In genomic region chr22:39534092-39534506, GRCh38 we compare ENCODE assay signal across 1 cellular context.
TF ChIP-seq lines count a peak whose summit lies in the region.

No MANE protein-coding gene starts in this region.

TF ChIP-seq in HepG2, 621 proteins besides CTCF, POLR2A, EP300 and RAD21 (continued from another document and continues in another):
- TF ChIP-seq YEATS2 (CRISPR knock-in tag; IDR thresholded peaks at IDR 0.05; ENCODE audit: borderline replicate concordance): no peak
- peak; percentile 82; the same call in 1 of the 2 replicates for TF ChIP-seq KLF12 (CRISPR knock-in tag; IDR thresholded peaks at IDR 0.05; ENCODE audit: borderline replicate concordance)
- no peak for TF ChIP-seq HMG20A (CRISPR knock-in tag; IDR thresholded peaks at IDR 0.05; ENCODE audit: borderline replicate concordance)
- TF ChIP-seq ZNF724P (CRISPR knock-in tag; IDR thresholded peaks at IDR 0.05; ENCODE audit: borderline replicate concordance): no peak
- no peak for TF ChIP-seq BORCS8-MEF2B (CRISPR knock-in tag; IDR thresholded peaks at IDR 0.05)
- TF ChIP-seq ZNF780A (CRISPR knock-in tag; IDR thresholded peaks at IDR 0.05): no peak
- TF ChIP-seq ZNF143 (CRISPR knock-in tag; IDR thresholded peaks at IDR 0.05): 0 out of 2 replicates have a peak, but pooled peaks have one; percentile 17
- TF ChIP-seq, protein P1, sequence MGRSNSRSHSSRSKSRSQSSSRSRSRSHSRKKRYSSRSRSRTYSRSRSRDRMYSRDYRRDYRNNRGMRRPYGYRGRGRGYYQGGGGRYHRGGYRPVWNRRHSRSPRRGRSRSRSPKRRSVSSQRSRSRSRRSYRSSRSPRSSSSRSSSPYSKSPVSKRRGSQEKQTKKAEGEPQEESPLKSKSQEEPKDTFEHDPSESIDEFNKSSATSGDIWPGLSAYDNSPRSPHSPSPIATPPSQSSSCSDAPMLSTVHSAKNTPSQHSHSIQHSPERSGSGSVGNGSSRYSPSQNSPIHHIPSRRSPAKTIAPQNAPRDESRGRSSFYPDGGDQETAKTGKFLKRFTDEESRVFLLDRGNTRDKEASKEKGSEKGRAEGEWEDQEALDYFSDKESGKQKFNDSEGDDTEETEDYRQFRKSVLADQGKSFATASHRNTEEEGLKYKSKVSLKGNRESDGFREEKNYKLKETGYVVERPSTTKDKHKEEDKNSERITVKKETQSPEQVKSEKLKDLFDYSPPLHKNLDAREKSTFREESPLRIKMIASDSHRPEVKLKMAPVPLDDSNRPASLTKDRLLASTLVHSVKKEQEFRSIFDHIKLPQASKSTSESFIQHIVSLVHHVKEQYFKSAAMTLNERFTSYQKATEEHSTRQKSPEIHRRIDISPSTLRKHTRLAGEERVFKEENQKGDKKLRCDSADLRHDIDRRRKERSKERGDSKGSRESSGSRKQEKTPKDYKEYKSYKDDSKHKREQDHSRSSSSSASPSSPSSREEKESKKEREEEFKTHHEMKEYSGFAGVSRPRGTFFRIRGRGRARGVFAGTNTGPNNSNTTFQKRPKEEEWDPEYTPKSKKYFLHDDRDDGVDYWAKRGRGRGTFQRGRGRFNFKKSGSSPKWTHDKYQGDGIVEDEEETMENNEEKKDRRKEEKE (IDR thresholded peaks at IDR 0.05): no peak
- no peak for TF ChIP-seq FOSL1 (CRISPR knock-in tag; IDR thresholded peaks at IDR 0.05; ENCODE audit: borderline replicate concordance)
- TF ChIP-seq, protein P2, sequence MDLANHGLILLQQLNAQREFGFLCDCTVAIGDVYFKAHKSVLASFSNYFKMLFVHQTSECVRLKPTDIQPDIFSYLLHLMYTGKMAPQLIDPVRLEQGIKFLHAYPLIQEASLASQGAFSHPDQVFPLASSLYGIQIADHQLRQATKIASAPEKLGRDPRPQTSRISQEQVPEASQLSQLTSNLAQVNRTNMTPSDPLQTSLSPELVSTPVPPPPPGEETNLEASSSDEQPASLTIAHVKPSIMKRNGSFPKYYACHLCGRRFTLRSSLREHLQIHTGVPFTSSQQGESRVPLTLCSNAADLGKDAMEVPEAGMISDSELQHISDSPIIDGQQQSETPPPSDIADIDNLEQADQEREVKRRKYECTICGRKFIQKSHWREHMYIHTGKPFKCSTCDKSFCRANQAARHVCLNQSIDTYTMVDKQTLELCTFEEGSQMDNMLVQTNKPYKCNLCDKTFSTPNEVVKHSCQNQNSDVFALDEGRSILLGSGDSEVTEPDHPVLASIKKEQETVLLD (CRISPR knock-in tag; IDR thresholded peaks at IDR 0.05; ENCODE audit: low read depth): no peak
- TF ChIP-seq, protein P3, sequence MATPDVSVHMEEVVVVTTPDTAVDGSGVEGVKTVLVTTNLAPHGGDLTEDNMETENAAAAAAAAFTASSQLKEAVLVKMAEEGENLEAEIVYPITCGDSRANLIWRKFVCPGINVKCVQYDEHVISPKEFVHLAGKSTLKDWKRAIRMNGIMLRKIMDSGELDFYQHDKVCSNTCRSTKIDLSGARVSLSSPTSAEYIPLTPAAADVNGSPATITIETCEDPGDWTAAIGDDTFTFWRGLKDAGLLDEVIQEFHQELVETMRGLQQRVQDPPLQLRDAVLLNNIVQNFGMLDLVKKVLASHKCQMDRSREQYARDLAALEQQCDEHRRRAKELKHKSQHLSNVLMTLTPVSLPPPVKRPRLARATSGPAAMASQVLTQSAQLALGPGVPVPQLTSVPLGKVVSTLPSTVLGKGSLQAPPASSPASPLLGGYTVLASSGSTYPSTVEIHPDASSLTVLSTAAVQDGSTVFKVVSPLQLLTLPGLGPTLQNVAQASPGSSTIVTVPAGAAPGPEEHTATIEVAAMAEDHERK (CRISPR knock-in tag; IDR thresholded peaks at IDR 0.05; ENCODE audit: low read depth): no peak
- no peak for TF ChIP-seq HDAC6 (IDR thresholded peaks at IDR 0.05; ENCODE audit: low read depth, low read length)
- TF ChIP-seq ADNP (CRISPR knock-in tag; IDR thresholded peaks at IDR 0.05): no peak
- TF ChIP-seq PHF20 (CRISPR knock-in tag; IDR thresholded peaks at IDR 0.05): 0 out of 2 replicates have a peak, but pooled peaks have one; percentile 17
- TF ChIP-seq MLXIP (CRISPR knock-in tag; IDR thresholded peaks at IDR 0.05; ENCODE audit: borderline replicate concordance): no peak
- TF ChIP-seq ZNF446 (CRISPR knock-in tag; IDR thresholded peaks at IDR 0.05): no peak
- no peak for TF ChIP-seq ZNF564 (CRISPR knock-in tag; IDR thresholded peaks at IDR 0.05)
- TF ChIP-seq, protein P4, sequence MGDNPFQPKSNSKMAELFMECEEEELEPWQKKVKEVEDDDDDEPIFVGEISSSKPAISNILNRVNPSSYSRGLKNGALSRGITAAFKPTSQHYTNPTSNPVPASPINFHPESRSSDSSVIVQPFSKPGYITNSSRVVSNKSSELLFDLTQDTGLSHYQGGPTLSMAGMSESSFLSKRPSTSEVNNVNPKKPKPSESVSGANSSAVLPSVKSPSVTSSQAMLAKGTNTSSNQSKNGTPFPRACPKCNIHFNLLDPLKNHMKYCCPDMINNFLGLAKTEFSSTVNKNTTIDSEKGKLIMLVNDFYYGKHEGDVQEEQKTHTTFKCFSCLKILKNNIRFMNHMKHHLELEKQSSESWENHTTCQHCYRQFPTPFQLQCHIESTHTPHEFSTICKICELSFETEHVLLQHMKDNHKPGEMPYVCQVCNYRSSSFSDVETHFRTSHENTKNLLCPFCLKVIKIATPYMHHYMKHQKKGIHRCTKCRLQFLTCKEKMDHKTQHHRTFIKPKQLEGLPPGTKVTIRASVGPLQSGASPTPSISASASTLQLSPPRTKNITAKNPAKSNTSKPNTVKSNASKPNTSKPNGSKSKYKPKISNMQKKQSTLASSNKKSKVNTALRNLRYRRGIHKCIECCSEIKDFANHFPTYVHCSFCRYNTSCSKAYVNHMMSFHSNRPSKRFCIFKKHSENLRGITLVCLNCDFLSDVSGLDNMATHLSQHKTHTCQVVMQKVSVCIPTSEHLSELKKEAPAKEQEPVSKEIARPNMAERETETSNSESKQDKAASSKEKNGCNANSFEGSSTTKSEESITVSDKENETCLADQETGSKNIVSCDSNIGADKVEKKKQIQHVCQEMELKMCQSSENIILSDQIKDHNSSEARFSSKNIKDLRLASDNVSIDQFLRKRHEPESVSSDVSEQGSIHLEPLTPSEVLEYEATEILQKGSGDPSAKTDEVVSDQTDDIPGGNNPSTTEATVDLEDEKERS (CRISPR knock-in tag; IDR thresholded peaks at IDR 0.05): 0 out of 2 replicates have a peak, but pooled peaks have one; percentile 31
- TF ChIP-seq, protein P5, sequence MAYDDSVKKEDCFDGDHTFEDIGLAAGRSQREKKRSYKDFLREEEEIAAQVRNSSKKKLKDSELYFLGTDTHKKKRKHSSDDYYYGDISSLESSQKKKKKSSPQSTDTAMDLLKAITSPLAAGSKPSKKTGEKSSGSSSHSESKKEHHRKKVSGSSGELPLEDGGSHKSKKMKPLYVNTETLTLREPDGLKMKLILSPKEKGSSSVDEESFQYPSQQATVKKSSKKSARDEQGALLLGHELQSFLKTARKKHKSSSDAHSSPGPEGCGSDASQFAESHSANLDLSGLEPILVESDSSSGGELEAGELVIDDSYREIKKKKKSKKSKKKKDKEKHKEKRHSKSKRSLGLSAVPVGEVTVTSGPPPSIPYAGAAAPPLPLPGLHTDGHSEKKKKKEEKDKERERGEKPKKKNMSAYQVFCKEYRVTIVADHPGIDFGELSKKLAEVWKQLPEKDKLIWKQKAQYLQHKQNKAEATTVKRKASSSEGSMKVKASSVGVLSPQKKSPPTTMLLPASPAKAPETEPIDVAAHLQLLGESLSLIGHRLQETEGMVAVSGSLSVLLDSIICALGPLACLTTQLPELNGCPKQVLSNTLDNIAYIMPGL (CRISPR knock-in tag; IDR thresholded peaks at IDR 0.05; ENCODE audit: borderline replicate concordance in 1 of 2, low read depth in 1 of 2): 0 out of 4 replicates have a peak, but pooled peaks of 1 of the 2 experiments have one; percentile 67
- no peak for TF ChIP-seq ZNF776 (CRISPR knock-in tag; IDR thresholded peaks at IDR 0.05)
- TF ChIP-seq ZNF569 (CRISPR knock-in tag; IDR thresholded peaks at IDR 0.05; ENCODE audit: borderline replicate concordance): no peak
- no peak for TF ChIP-seq U2AF1 (optimal IDR thresholded peaks at IDR 0.05; ENCODE audit: low read depth, low read length)
- TF ChIP-seq, protein P6, sequence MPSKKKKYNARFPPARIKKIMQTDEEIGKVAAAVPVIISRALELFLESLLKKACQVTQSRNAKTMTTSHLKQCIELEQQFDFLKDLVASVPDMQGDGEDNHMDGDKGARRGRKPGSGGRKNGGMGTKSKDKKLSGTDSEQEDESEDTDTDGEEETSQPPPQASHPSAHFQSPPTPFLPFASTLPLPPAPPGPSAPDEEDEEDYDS (CRISPR knock-in tag; IDR thresholded peaks at IDR 0.05): no peak
- TF ChIP-seq, protein P7, sequence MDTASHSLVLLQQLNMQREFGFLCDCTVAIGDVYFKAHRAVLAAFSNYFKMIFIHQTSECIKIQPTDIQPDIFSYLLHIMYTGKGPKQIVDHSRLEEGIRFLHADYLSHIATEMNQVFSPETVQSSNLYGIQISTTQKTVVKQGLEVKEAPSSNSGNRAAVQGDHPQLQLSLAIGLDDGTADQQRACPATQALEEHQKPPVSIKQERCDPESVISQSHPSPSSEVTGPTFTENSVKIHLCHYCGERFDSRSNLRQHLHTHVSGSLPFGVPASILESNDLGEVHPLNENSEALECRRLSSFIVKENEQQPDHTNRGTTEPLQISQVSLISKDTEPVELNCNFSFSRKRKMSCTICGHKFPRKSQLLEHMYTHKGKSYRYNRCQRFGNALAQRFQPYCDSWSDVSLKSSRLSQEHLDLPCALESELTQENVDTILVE (CRISPR knock-in tag; IDR thresholded peaks at IDR 0.05): no peak
- no peak for TF ChIP-seq PAX8 (CRISPR knock-in tag; IDR thresholded peaks at IDR 0.05; ENCODE audit: borderline replicate concordance)
- TF ChIP-seq, protein P8, sequence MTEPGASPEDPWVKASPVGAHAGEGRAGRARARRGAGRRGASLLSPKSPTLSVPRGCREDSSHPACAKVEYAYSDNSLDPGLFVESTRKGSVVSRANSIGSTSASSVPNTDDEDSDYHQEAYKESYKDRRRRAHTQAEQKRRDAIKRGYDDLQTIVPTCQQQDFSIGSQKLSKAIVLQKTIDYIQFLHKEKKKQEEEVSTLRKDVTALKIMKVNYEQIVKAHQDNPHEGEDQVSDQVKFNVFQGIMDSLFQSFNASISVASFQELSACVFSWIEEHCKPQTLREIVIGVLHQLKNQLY (CRISPR knock-in tag; IDR thresholded peaks at IDR 0.05): no peak; the same call in 1 of the 2 replicates
- no peak for TF ChIP-seq RBM22 (optimal IDR thresholded peaks at IDR 0.05; ENCODE audit: low read length)
- TF ChIP-seq, protein P9, sequence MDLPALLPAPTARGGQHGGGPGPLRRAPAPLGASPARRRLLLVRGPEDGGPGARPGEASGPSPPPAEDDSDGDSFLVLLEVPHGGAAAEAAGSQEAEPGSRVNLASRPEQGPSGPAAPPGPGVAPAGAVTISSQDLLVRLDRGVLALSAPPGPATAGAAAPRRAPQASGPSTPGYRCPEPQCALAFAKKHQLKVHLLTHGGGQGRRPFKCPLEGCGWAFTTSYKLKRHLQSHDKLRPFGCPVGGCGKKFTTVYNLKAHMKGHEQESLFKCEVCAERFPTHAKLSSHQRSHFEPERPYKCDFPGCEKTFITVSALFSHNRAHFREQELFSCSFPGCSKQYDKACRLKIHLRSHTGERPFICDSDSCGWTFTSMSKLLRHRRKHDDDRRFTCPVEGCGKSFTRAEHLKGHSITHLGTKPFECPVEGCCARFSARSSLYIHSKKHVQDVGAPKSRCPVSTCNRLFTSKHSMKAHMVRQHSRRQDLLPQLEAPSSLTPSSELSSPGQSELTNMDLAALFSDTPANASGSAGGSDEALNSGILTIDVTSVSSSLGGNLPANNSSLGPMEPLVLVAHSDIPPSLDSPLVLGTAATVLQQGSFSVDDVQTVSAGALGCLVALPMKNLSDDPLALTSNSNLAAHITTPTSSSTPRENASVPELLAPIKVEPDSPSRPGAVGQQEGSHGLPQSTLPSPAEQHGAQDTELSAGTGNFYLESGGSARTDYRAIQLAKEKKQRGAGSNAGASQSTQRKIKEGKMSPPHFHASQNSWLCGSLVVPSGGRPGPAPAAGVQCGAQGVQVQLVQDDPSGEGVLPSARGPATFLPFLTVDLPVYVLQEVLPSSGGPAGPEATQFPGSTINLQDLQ (CRISPR knock-in tag; IDR thresholded peaks at IDR 0.05): no peak
- no peak for TF ChIP-seq PTBP1 (IDR thresholded peaks at IDR 0.05; ENCODE audit: low read depth, low read length, poor library complexity, severe bottlenecking)
- no peak for TF ChIP-seq STAT5B (CRISPR knock-in tag; IDR thresholded peaks at IDR 0.05)
- no peak for TF ChIP-seq ZNF616 (CRISPR knock-in tag; IDR thresholded peaks at IDR 0.05; ENCODE audit: low read depth)
- no peak for TF ChIP-seq ZBED4 (CRISPR knock-in tag; IDR thresholded peaks at IDR 0.05; ENCODE audit: borderline replicate concordance)
